Comparison of ENCODE assay signal across 12 cellular contexts in genomic region chr19:35055715-35056179, GRCh38. TPM values are rescaled to one million over a fixed set of nuclear protein-coding genes. Genes with fewer than 3 reads are reported as not detected.
DNase-seq lines count a peak whose midpoint lies in the region; ATAC-seq and TF ChIP-seq lines count a peak whose summit lies in the region.
"Had no signal": no experiment of that assay in that cellular context is flagged by ENCODE, and none has a peak within 500 bp of the region (broad histone marks: within the 10 kb centered on the region; RNA-seq: fewer than 3 reads in every experiment).

No MANE protein-coding gene starts in this region.

- POLR2A ChIA-PET in activated CD4-positive, alpha-beta memory T cell treated with anti-CD3 and anti-CD28 coated beads for 36 hours (lab: Charles Lee), result no interaction called here
- POLR2A ChIA-PET in activated CD4-positive, alpha-beta memory T cell treated with anti-CD3 and anti-CD28 coated beads, Interleukin-2, amount 10 ng/mL, durations not matched to agents 7 days and 5 days (lab: Charles Lee), result no interaction called here

- intact Hi-C loops in activated CD4-positive, alpha-beta memory T cell treated with anti-CD3 and anti-CD28 coated beads for 36 hours (cut with micrococcal nuclease), result no loop called here
- intact Hi-C loops in thyroid gland (cut with DNase I), result no loop called here

- H3K27me3 Mint-ChIP-seq in activated CD4-positive, alpha-beta memory T cell treated with anti-CD3 and anti-CD28 coated beads for 36 hours, result no peaks in the 10 kb centered on the region
- H3K27me3 Mint-ChIP-seq in activated CD4-positive, alpha-beta memory T cell treated with anti-CD3 and anti-CD28 coated beads, Interleukin-2, amount 10 ng/mL, durations not matched to agents 7 days and 5 days, result peaks cover 6% of the 10 kb centered on the region
- no peaks in the 10 kb centered on the region for H3K27me3 Mint-ChIP-seq in stimulated activated memory B cell treated with anti-CD40 and anti-IgM and Interleukin-4, amounts not matched to agents 10 μg/mL and 1 μg/mL and 100 μg/mL, for 72 hours

- no peaks in the 10 kb centered on the region for H3K36me3 ChIP-seq in thyroid gland

- H3K4me3 ChIP-seq in fibroblast of pulmonary artery (replicated peaks; ENCODE audit: low read depth, low read length) (no peak overlapping the region), thyroid gland (replicated peaks in 1 of 3) (no peak overlapping the region)

- no peak overlapping the region for H3K27ac ChIP-seq in thyroid gland

- TF ChIP-seq CTCF in fibroblast of pulmonary artery (IDR thresholded peaks at IDR 0.05; ENCODE audit: low read length, missing control alignments) (peak; percentile 10), thyroid gland (IDR thresholded peaks at IDR 0.05) (no peak)

- no peak overlapping the region for H3K4me3 Mint-ChIP-seq in activated CD4-positive, alpha-beta memory T cell treated with anti-CD3 and anti-CD28 coated beads for 36 hours
- H3K4me3 Mint-ChIP-seq in activated CD4-positive, alpha-beta memory T cell treated with anti-CD3 and anti-CD28 coated beads, Interleukin-2, amount 10 ng/mL, durations not matched to agents 7 days and 5 days, result no peak overlapping the region
- H3K4me3 Mint-ChIP-seq in stimulated activated memory B cell treated with anti-CD40 and anti-IgM and Interleukin-4, amounts not matched to agents 10 μg/mL and 1 μg/mL and 100 μg/mL, for 72 hours, result no peak overlapping the region

- no peaks in the 10 kb centered on the region for H3K27me3 ChIP-seq in thyroid gland

- H3K4me1 Mint-ChIP-seq in activated CD4-positive, alpha-beta memory T cell treated with anti-CD3 and anti-CD28 coated beads for 36 hours (ENCODE audit: low read depth), result no peaks in the 10 kb centered on the region
- H3K4me1 Mint-ChIP-seq in activated CD4-positive, alpha-beta memory T cell treated with anti-CD3 and anti-CD28 coated beads, Interleukin-2, amount 10 ng/mL, durations not matched to agents 7 days and 5 days, result no peaks in the 10 kb centered on the region
- no peaks in the 10 kb centered on the region for H3K4me1 Mint-ChIP-seq in stimulated activated memory B cell treated with anti-CD40 and anti-IgM and Interleukin-4, amounts not matched to agents 10 μg/mL and 1 μg/mL and 100 μg/mL, for 72 hours

- peak; percentile 64 for ATAC-seq in stimulated activated memory B cell treated with anti-CD40 and anti-IgM and Interleukin-4, amounts not matched to agents 10 μg/mL and 1 μg/mL and 100 μg/mL, for 72 hours

- H3K36me3 Mint-ChIP-seq in activated CD4-positive, alpha-beta memory T cell treated with anti-CD3 and anti-CD28 coated beads for 36 hours, result no peaks in the 10 kb centered on the region
- no peaks in the 10 kb centered on the region for H3K36me3 Mint-ChIP-seq in activated CD4-positive, alpha-beta memory T cell treated with anti-CD3 and anti-CD28 coated beads, Interleukin-2, amount 10 ng/mL, durations not matched to agents 7 days and 5 days (ENCODE audit: low read depth)
- no peaks in the 10 kb centered on the region for H3K36me3 Mint-ChIP-seq in stimulated activated memory B cell treated with anti-CD40 and anti-IgM and Interleukin-4, amounts not matched to agents 10 μg/mL and 1 μg/mL and 100 μg/mL, for 72 hours

- WGBS in thyroid gland, 2 donors, result 37 to 38% methylated on average over 3 of the region's 3 CpGs

- no peak for TF ChIP-seq POLR2A in thyroid gland (IDR thresholded peaks at IDR 0.05)

- H3K4me1 ChIP-seq in thyroid gland, result no peaks in the 10 kb centered on the region

- CTCF ChIA-PET in activated CD4-positive, alpha-beta memory T cell treated with anti-CD3 and anti-CD28 coated beads for 36 hours (lab: Charles Lee), result interaction anchor here (0.7 to 1.6 kb wide), 5 partner anchors 8 to 17 kb away, joined by 3 to 9 read pairs (median 4); no protein-coding TSS in a partner anchor
- CTCF ChIA-PET in activated CD4-positive, alpha-beta memory T cell treated with anti-CD3 and anti-CD28 coated beads, Interleukin-2, amount 10 ng/mL, durations not matched to agents 7 days and 5 days (lab: Charles Lee), result interaction anchor here (1.3 to 1.6 kb wide), 2 partner anchors 11 to 12 kb away, joined by 10 to 11 read pairs; no protein-coding TSS in a partner anchor

- peak; percentile 22 for DNase-seq in activated CD4-positive, alpha-beta memory T cell treated with anti-CD3 and anti-CD28 coated beads for 36 hours
- no peak for DNase-seq in activated CD4-positive, alpha-beta memory T cell treated with anti-CD3 and anti-CD28 coated beads, Interleukin-2, amount 10 ng/mL, durations not matched to agents 7 days and 5 days
- peak; percentile 32 for DNase-seq in NCI-H748 treated with DMSO at 0.1 percent for 48 hours (lab: John Stamatoyannopoulos, UW)
- no peak for DNase-seq in fibroblast of pulmonary artery (ENCODE audit: low read depth)
- DNase-seq in thyroid gland, result no peak
- DNase-seq in NCI-H1092 treated with DMSO at 0.1 percent for 48 hours (lab: John Stamatoyannopoulos, UW), result no peak
- DNase-seq in glomerular visceral epithelial cell (ENCODE audit: extremely low spot score), result no peak
- DNase-seq: activated effector memory CD4-positive, alpha-beta T cell treated with Interleukin-2 at 50 U/mL for 16 hours; stimulated activated naive CD4-positive, alpha-beta T cell had no signal

- H3K27ac Mint-ChIP-seq in activated CD4-positive, alpha-beta memory T cell treated with anti-CD3 and anti-CD28 coated beads for 36 hours, result no peak overlapping the region
- no peak overlapping the region for H3K27ac Mint-ChIP-seq in activated CD4-positive, alpha-beta memory T cell treated with anti-CD3 and anti-CD28 coated beads, Interleukin-2, amount 10 ng/mL, durations not matched to agents 7 days and 5 days
- H3K27ac Mint-ChIP-seq in stimulated activated memory B cell treated with anti-CD40 and anti-IgM and Interleukin-4, amounts not matched to agents 10 μg/mL and 1 μg/mL and 100 μg/mL, for 72 hours, result no peak overlapping the region

- H3K9me3 Mint-ChIP-seq in activated CD4-positive, alpha-beta memory T cell treated with anti-CD3 and anti-CD28 coated beads for 36 hours, result no peaks in the 10 kb centered on the region
- no peaks in the 10 kb centered on the region for H3K9me3 Mint-ChIP-seq in activated CD4-positive, alpha-beta memory T cell treated with anti-CD3 and anti-CD28 coated beads, Interleukin-2, amount 10 ng/mL, durations not matched to agents 7 days and 5 days
- H3K9me3 Mint-ChIP-seq in stimulated activated memory B cell treated with anti-CD40 and anti-IgM and Interleukin-4, amounts not matched to agents 10 μg/mL and 1 μg/mL and 100 μg/mL, for 72 hours, result no peaks in the 10 kb centered on the region

- H3K9me3 ChIP-seq in thyroid gland, result no peaks in the 10 kb centered on the region

RNA-seq across cellular contexts. Expression of gene HPN, which starts 14.2 kb away (rescaled TPM):
- total RNA-seq in activated CD4-positive, alpha-beta memory T cell treated with anti-CD3 and anti-CD28 coated beads for 36 hours, result under 1 TPM in 1 of 2 experiments, not detected in 1; 0.21 TPM
- not detected for total RNA-seq in activated CD4-positive, alpha-beta memory T cell treated with anti-CD3 and anti-CD28 coated beads, Interleukin-2, amount 10 ng/mL, durations not matched to agents 7 days and 5 days
- 10 to 100 TPM; 16.3 to 19.3 (median 17.9) TPM for total RNA-seq in thyroid gland

RNA-seq across cellular contexts. Expression of gene SCN1B, which starts 25.5 kb away (rescaled TPM):
- total RNA-seq in activated CD4-positive, alpha-beta memory T cell treated with anti-CD3 and anti-CD28 coated beads for 36 hours, result 1 to 10 TPM; 1.1 to 1.6 TPM
- under 1 TPM; 0.43 to 0.50 TPM for total RNA-seq in activated CD4-positive, alpha-beta memory T cell treated with anti-CD3 and anti-CD28 coated beads, Interleukin-2, amount 10 ng/mL, durations not matched to agents 7 days and 5 days
- total RNA-seq in thyroid gland, result 10 to 100 TPM in 2 of 4 donors, 1 to 10 TPM in 2; 5.7 to 19.6 (median 10.1) TPM

RNA-seq across cellular contexts. Expression of gene GRAMD1A, which starts 55.6 kb away (rescaled TPM):
- 100 to 1,000 TPM; 204 to 223 TPM for total RNA-seq in activated CD4-positive, alpha-beta memory T cell treated with anti-CD3 and anti-CD28 coated beads for 36 hours
- total RNA-seq in activated CD4-positive, alpha-beta memory T cell treated with anti-CD3 and anti-CD28 coated beads, Interleukin-2, amount 10 ng/mL, durations not matched to agents 7 days and 5 days, result 100 to 1,000 TPM in 1 of 2 experiments, 10 to 100 TPM in 1; 98.2 to 106 TPM
- 10 to 100 TPM; 33.4 to 57.5 (median 47.0) TPM for total RNA-seq in thyroid gland

RNA-seq across cellular contexts. Expression of gene FXYD3, which starts 59.9 kb away (rescaled TPM):
- total RNA-seq in activated CD4-positive, alpha-beta memory T cell treated with anti-CD3 and anti-CD28 coated beads for 36 hours, result not detected
- total RNA-seq in activated CD4-positive, alpha-beta memory T cell treated with anti-CD3 and anti-CD28 coated beads, Interleukin-2, amount 10 ng/mL, durations not matched to agents 7 days and 5 days, result not detected
- total RNA-seq in thyroid gland, result 1 to 10 TPM in 1 of 4 donors, not detected in 3; 1.1 TPM
- total RNA-seq: fibroblast of lung, renal cortical epithelial cell had no signal

Comparison
In these comparisons a context has a peak if more than half of its experiments do, and no peak if none do; other contexts are left out.
1. DNase-seq: peak in activated CD4-positive, alpha-beta memory T cell treated with anti-CD3 and anti-CD28 coated beads for 36 hours (single experiment) and NCI-H748 treated with DMSO at 0.1 percent for 48 hours (single experiment); none in activated CD4-positive, alpha-beta memory T cell treated with anti-CD3 and anti-CD28 coated beads, Interleukin-2, amount 10 ng/mL, durations not matched to agents 7 days and 5 days (single experiment), fibroblast of pulmonary artery (single experiment), thyroid gland (0 of 2), NCI-H1092 treated with DMSO at 0.1 percent for 48 hours (single experiment) and glomerular visceral epithelial cell (single experiment).
2. RNA of gene HPN, which starts 14.2 kb away (total RNA-seq): 16.3 to 19.3 TPM in thyroid gland; 0.21 TPM in activated CD4-positive, alpha-beta memory T cell treated with anti-CD3 and anti-CD28 coated beads for 36 hours and not detected in activated CD4-positive, alpha-beta memory T cell treated with anti-CD3 and anti-CD28 coated beads, Interleukin-2, amount 10 ng/mL, durations not matched to agents 7 days and 5 days; every median in the first group is over 10 times any median in the second.